Comparison of ENCODE assay signal across 9 cellular contexts in genomic region chr21:37369307-37369854, GRCh38. TPM values are rescaled to one million over a fixed set of nuclear protein-coding genes. Genes with fewer than 3 reads are reported as not detected.
DNase-seq lines count a peak whose midpoint lies in the region; ATAC-seq and TF ChIP-seq lines count a peak whose summit lies in the region.
"Had no signal": no experiment of that assay in that cellular context is flagged by ENCODE, and none has a peak within 500 bp of the region (broad histone marks: within the 10 kb centered on the region; RNA-seq: fewer than 3 reads in every experiment).

No MANE protein-coding gene starts in this region.

- CTCF ChIA-PET in PC-9 (lab: Charles Lee) = no interaction called here

- no peaks in the 10 kb centered on the region for H3K9me3 ChIP-seq in PC-9 (ENCODE audit: insufficient read depth, low read depth)

- H4K20me1 ChIP-seq in PC-9 (ENCODE audit: insufficient read depth) = no peaks in the 10 kb centered on the region

- H3K9ac ChIP-seq in rectal smooth muscle tissue (ENCODE audit: low read length) = no peak overlapping the region

- H3K36me3 ChIP-seq in PC-9 (ENCODE audit: low read depth) (no peaks in the 10 kb centered on the region), rectal smooth muscle tissue (ENCODE audit: control insufficient read depth, insufficient read depth, low read length) (no peaks in the 10 kb centered on the region)

- DNase-seq in GM12864 (ENCODE audit: low read depth) (no peak), PC-9 (no peak), erythroblast (lab: John Stamatoyannopoulos, UW) (peak; percentile 29 to 57), C1 segment of cervical spinal cord (lab: John Stamatoyannopoulos, UW) (no peak), cerebellar nuclear complex (lab: John Stamatoyannopoulos, UW) (no peak), D341Med (ENCODE audit: low spot score) (no peak)
- DNase-seq: NCI-H748 treated with DMSO at 0.1 percent for 48 hours had no signal

- H3K4me2 ChIP-seq in PC-9 = peak overlapping the region; percentile 77

- H3K27ac ChIP-seq in PC-9 (peak overlapping the region; percentile 97), rectal smooth muscle tissue (ENCODE audit: low read depth, low read length) (no peak overlapping the region)

- H3K4me3 ChIP-seq in GM12864 (ENCODE audit: low read depth, low read length) = peak overlapping the region; percentile 43; the same call in 1 of the 2 replicates
- H3K4me3 ChIP-seq in PC-9 = peak overlapping the region; percentile 67
- peak overlapping the region; percentile 81 for H3K4me3 ChIP-seq in rectal smooth muscle tissue (ENCODE audit: low read length)

- no peaks in the 10 kb centered on the region for H3K9me2 ChIP-seq in PC-9 (ENCODE audit: insufficient read depth)

- TF ChIP-seq CTCF in GM12864 (IDR thresholded peaks at IDR 0.05; ENCODE audit: low read depth, low read length, missing control alignments) (no peak), PC-9 (conservative IDR thresholded peaks at IDR 0.05) (no peak)

- intact Hi-C loops in PC-9 (cut with micrococcal nuclease; ENCODE audit: unreplicated experiment) = loop anchor here (5.0 kb wide), 1 partner anchor 288 kb away; no protein-coding TSS in a partner anchor

- POLR2A ChIA-PET in PC-9 (lab: Charles Lee; ENCODE audit: unreplicated experiment) = interaction anchor here (1.2 kb wide), 1 partner anchor 195 kb away, joined by 4 read pairs; no protein-coding TSS in a partner anchor

- H3K27me3 ChIP-seq in PC-9 (ENCODE audit: insufficient read depth, low read depth) (no peaks in the 10 kb centered on the region), rectal smooth muscle tissue (ENCODE audit: control insufficient read depth, insufficient read depth, low read length) (no peaks in the 10 kb centered on the region)

- no peak for TF ChIP-seq POLR2A in erythroblast (IDR thresholded peaks at IDR 0.05; ENCODE audit: low read length)

- no peak for ATAC-seq in GM19324 (IDR thresholded peaks at IDR 0.05; ENCODE audit: low FRiP score, unreplicated experiment)

- BruUV-seq in PC-9 (replicated peaks; lab: Mats Ljungman, UMichigan) = no TSS peak

- peaks cover 71% of the 10 kb centered on the region for H3K79me2 ChIP-seq in PC-9 (ENCODE audit: low read depth)

- peaks cover 38% of the 10 kb centered on the region for H3F3A ChIP-seq in PC-9 (ENCODE audit: insufficient read depth, low read depth)

- no peak overlapping the region for H2AFZ ChIP-seq in PC-9

- peaks cover 57% of the 10 kb centered on the region for H3K4me1 ChIP-seq in PC-9 (replicated peaks; ENCODE audit: insufficient read depth)
- peaks cover 21% of the 10 kb centered on the region for H3K4me1 ChIP-seq in rectal smooth muscle tissue (ENCODE audit: control insufficient read depth, insufficient read depth, low read length)

RNA-seq across cellular contexts. Expression of gene DYRK1A, which starts 2.8 kb away (rescaled TPM):
- total RNA-seq in PC-9 (2021) = 33.7 and 35.5 TPM in 2 replicates

Comparison
In these comparisons a context has a peak if more than half of its experiments do, and no peak if none do; other contexts are left out.
1. DNase-seq: peak in erythroblast (2 of 2); none in GM12864 (single experiment), PC-9 (0 of 2), C1 segment of cervical spinal cord (0 of 14), cerebellar nuclear complex (0 of 2) and D341Med (single experiment).
2. Peak in every context shown above with its lines, with median percentiles within 50 percentile points of each other: H3K4me3 ChIP-seq.